8 cellular contexts compared by ENCODE assay signal in the genomic region with DNA sequence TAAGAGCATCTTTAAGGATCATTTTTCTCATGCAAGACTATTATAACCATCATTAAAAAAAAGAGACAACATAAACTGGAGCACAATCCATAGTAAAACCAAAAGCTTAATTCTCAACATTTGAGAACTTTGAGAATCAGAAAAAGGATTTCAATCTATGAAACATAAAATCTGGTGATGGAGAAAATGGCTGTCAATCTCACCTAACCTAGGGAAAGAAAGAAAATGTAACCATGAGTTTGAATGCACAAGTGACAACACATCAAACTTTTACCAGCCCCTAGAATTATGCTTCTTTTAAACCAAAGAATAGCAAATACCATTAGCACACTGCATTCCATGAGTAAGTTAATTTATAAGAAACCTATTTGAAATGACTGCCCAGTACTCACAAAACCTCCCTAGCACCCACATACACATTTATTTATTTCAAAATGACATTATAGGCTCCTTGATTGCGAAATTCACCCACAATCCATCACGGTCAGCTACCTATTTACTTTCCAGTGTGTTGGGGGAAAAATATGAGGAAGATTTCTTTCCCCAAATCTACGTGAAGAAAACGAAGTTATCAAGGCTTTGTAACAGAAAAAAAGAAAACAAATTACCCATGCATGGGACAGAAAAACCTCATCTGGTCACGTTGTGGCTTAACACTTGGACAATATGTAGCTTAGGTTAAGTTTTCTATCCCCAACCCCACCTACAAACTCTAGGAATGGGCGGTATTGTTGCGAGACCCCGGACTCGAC. TPM values are rescaled to one million over a fixed set of nuclear protein-coding genes. Genes with fewer than 3 reads are reported as not detected.
DNase-seq lines count a peak whose midpoint lies in the region; ATAC-seq and TF ChIP-seq lines count a peak whose summit lies in the region.

No MANE protein-coding gene starts in this region.

- no peaks in the 10 kb centered on the region for H3K9me2 ChIP-seq in neural cell (ENCODE audit: insufficient read depth, low read length)

- no peaks in the 10 kb centered on the region for H3K9me3 ChIP-seq in effector memory CD4-positive, alpha-beta T cell (ENCODE audit: control insufficient read depth, low read length)
- H3K9me3 ChIP-seq in neural cell (ENCODE audit: low read length) = no peaks in the 10 kb centered on the region

- H3K4me1 ChIP-seq in effector memory CD4-positive, alpha-beta T cell (ENCODE audit: control insufficient read depth, insufficient read depth, low read length, poor library complexity, severe bottlenecking) = no peaks in the 10 kb centered on the region

- ATAC-seq in HG03439 (IDR thresholded peaks at IDR 0.05; ENCODE audit: unreplicated experiment) = no peak

- peak; percentile 19 for DNase-seq in NCI-H1105 treated with DMSO at 0.1 percent for 48 hours (lab: John Stamatoyannopoulos, UW)
- DNase-seq in NCI-H1105 (lab: John Stamatoyannopoulos, UW) = no peak
- DNase-seq in OCI-M1 (lab: John Stamatoyannopoulos, UW) = peak; percentile 69
- no peak for DNase-seq in effector memory CD4-positive, alpha-beta T cell
- no peak for DNase-seq in 8988T
- DNase-seq in activated CD4-positive, CD25-positive, alpha-beta regulatory T cell treated with anti-CD3 and anti-CD28 coated beads, Interleukin-2, amount 50 U/mL, for 72 hours = no peak

- TF ChIP-seq EP300 in neural cell (conservative IDR thresholded peaks at IDR 0.05; ENCODE audit: poor library complexity, severe bottlenecking) = no peak

- no peaks in the 10 kb centered on the region for H3K36me3 ChIP-seq in effector memory CD4-positive, alpha-beta T cell (ENCODE audit: control insufficient read depth, insufficient read depth, low read length)
- no peaks in the 10 kb centered on the region for H3K36me3 ChIP-seq in neural cell (ENCODE audit: insufficient read depth, low read length)

- no peaks in the 10 kb centered on the region for H3K27me3 ChIP-seq in effector memory CD4-positive, alpha-beta T cell (replicated peaks; ENCODE audit: control insufficient read depth, insufficient read depth, low read length, poor library complexity, severe bottlenecking)
- no peaks in the 10 kb centered on the region for H3K27me3 ChIP-seq in neural cell (ENCODE audit: insufficient read depth, low read depth, low read length)

- peaks cover 50% of the 10 kb centered on the region for H3K79me2 ChIP-seq in neural cell (replicated peaks; ENCODE audit: insufficient read depth, low read length)

- peak overlapping the region; percentile 98 for H3K4me3 ChIP-seq in effector memory CD4-positive, alpha-beta T cell (ENCODE audit: insufficient read depth, low read depth, low read length, poor library complexity, severe bottlenecking)
- peak overlapping the region; percentile 89 for H3K4me3 ChIP-seq in neural cell (ENCODE audit: low read length)

- peaks cover 5% of the 10 kb centered on the region for H3F3A ChIP-seq in neural cell (ENCODE audit: insufficient read depth, low read length, poor library complexity, severe bottlenecking)

- peak overlapping the region; percentile 79 for H3K9ac ChIP-seq in neural cell (ENCODE audit: low read length)

- TF ChIP-seq RAD21 in neural cell (conservative IDR thresholded peaks at IDR 0.05) = no peak

- peak overlapping the region; percentile 83 for H2AFZ ChIP-seq in neural cell (ENCODE audit: low read depth, low read length)

- no peak for TF ChIP-seq CTCF in neural cell (IDR thresholded peaks at IDR 0.05; ENCODE audit: poor library complexity, severe bottlenecking)

- peak overlapping the region; percentile 92 for H3K27ac ChIP-seq in effector memory CD4-positive, alpha-beta T cell (ENCODE audit: insufficient read depth, low read length, poor library complexity, severe bottlenecking)
- peak overlapping the region; percentile 74 for H3K27ac ChIP-seq in neural cell (ENCODE audit: low read length)

- no peaks in the 10 kb centered on the region for H4K20me1 ChIP-seq in neural cell (ENCODE audit: insufficient read depth)

- peak overlapping the region; percentile 51 for H3K4me2 ChIP-seq in neural cell (ENCODE audit: low read length)

TF ChIP-seq in neural cell, 6 proteins besides CTCF, POLR2A, EP300 and RAD21:
- TF ChIP-seq TAF1 (IDR thresholded peaks at IDR 0.05; ENCODE audit: low read depth) (no peak), MXI1 (conservative IDR thresholded peaks at IDR 0.05; ENCODE audit: poor library complexity, severe bottlenecking) (no peak), EZH2 (IDR thresholded peaks at IDR 0.05; ENCODE audit: borderline replicate concordance, insufficient read depth, low read length, poor library complexity, severe bottlenecking) (no peak), SMC3 (conservative IDR thresholded peaks at IDR 0.05; ENCODE audit: poor library complexity) (no peak), POLR2AphosphoS5 (IDR thresholded peaks at IDR 0.05) (no peak)
- TF ChIP-seq, protein P1, sequence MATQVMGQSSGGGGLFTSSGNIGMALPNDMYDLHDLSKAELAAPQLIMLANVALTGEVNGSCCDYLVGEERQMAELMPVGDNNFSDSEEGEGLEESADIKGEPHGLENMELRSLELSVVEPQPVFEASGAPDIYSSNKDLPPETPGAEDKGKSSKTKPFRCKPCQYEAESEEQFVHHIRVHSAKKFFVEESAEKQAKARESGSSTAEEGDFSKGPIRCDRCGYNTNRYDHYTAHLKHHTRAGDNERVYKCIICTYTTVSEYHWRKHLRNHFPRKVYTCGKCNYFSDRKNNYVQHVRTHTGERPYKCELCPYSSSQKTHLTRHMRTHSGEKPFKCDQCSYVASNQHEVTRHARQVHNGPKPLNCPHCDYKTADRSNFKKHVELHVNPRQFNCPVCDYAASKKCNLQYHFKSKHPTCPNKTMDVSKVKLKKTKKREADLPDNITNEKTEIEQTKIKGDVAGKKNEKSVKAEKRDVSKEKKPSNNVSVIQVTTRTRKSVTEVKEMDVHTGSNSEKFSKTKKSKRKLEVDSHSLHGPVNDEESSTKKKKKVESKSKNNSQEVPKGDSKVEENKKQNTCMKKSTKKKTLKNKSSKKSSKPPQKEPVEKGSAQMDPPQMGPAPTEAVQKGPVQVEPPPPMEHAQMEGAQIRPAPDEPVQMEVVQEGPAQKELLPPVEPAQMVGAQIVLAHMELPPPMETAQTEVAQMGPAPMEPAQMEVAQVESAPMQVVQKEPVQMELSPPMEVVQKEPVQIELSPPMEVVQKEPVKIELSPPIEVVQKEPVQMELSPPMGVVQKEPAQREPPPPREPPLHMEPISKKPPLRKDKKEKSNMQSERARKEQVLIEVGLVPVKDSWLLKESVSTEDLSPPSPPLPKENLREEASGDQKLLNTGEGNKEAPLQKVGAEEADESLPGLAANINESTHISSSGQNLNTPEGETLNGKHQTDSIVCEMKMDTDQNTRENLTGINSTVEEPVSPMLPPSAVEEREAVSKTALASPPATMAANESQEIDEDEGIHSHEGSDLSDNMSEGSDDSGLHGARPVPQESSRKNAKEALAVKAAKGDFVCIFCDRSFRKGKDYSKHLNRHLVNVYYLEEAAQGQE (IDR thresholded peaks at IDR 0.05; ENCODE audit: borderline replicate concordance) = no peak

RNA-seq across cellular contexts. Expression of a gene that starts 0.8 kb away (rescaled TPM):
- polyA plus RNA-seq in neural cell = 13.2 and 14.9 TPM in 2 replicates
- polyA minus RNA-seq in neural cell = 81.8 and 98.1 TPM in 2 replicates

Comparison
In these comparisons a context has a peak if more than half of its experiments do, and no peak if none do; other contexts are left out.
1. DNase-seq: peak in NCI-H1105 treated with DMSO at 0.1 percent for 48 hours (single experiment) and OCI-M1 (single experiment); none in NCI-H1105 (single experiment), effector memory CD4-positive, alpha-beta T cell (0 of 3), 8988T (single experiment) and activated CD4-positive, CD25-positive, alpha-beta regulatory T cell treated with anti-CD3 and anti-CD28 coated beads, Interleukin-2, amount 50 U/mL, for 72 hours (single experiment).